ENCODE assay signal across 14 cellular contexts in genomic region chr14:81382517-81383225, GRCh38. TPM values are rescaled to one million over a fixed set of nuclear protein-coding genes. Genes with fewer than 3 reads are reported as not detected.
DNase-seq lines count a peak whose midpoint lies in the region; ATAC-seq and TF ChIP-seq lines count a peak whose summit lies in the region.
"Had no signal": no experiment of that assay in that cellular context is flagged by ENCODE, and none has a peak within 500 bp of the region (broad histone marks: within the 10 kb centered on the region; RNA-seq: fewer than 3 reads in every experiment).

No MANE protein-coding gene starts in this region.

- DNase-seq in WTC11 (ENCODE audit: low spot score) (no peak), epithelial cell of prostate (ENCODE audit: low read depth, low spot score) (no peak), midbrain (lab: John Stamatoyannopoulos, UW) (peak; percentile 10), A673 (ENCODE audit: low spot score) (no peak)
- no peak for DNase-seq in stimulated activated CD4-positive, alpha-beta T cell treated with anti-CD3 and anti-CD28 coated beads, Interleukin-2, amount 100 ng/mL, for 48 hours
- DNase-seq in stimulated activated CD4-positive, alpha-beta T cell treated with anti-CD3 and anti-CD28 coated beads, Interleukin-1b, Interleukin-23, amount 100 ng/mL, for 48 hours = no peak
- DNase-seq: C1 segment of cervical spinal cord, H7, NCI-H1417 treated with DMSO at 0.1 percent for 48 hours, NCI-H1930, NCI-H69 had no signal

- H3K36me3 ChIP-seq in A673 (ENCODE audit: insufficient read depth, low read length, poor library complexity, severe bottlenecking) = no peaks in the 10 kb centered on the region

- ATAC-seq in WTC11 (no peak), HG03460 (IDR thresholded peaks at IDR 0.05; ENCODE audit: unreplicated experiment) (no peak)

- peaks cover 4% of the 10 kb centered on the region for H3K4me1 ChIP-seq in A673 (ENCODE audit: insufficient read depth, low read length, poor library complexity, severe bottlenecking)

- H3K9me3 Mint-ChIP-seq in WTC11 = peaks cover 17% of the 10 kb centered on the region

- no TSS peak for BruUV-seq in A673 (replicated peaks; lab: Mats Ljungman, UMichigan)

- TF ChIP-seq CTCF in C4-2B (conservative IDR thresholded peaks at IDR 0.05) (no peak), WTC11 (IDR thresholded peaks at IDR 0.05) (no peak), A673 (conservative IDR thresholded peaks at IDR 0.05; ENCODE audit: low read depth, low read length) (no peak)

- H3K27ac ChIP-seq in C4-2B (peak overlapping the region; percentile 67; the same call in 1 of the 2 replicates), epithelial cell of prostate (peak overlapping the region; percentile 22), A673 (ENCODE audit: low read depth, low read length, poor library complexity, severe bottlenecking) (no peak overlapping the region)
- H3K27ac ChIP-seq: HL-60 had no signal

- CTCF ChIA-PET in WTC11 (lab: Charles Lee) = interaction anchor here (1.9 kb wide), 1 partner anchor 114 kb away, joined by 5 read pairs; no protein-coding TSS in a partner anchor
- CTCF ChIA-PET in A673 (lab: Charles Lee) = no interaction called here

- no peak overlapping the region for H3K4me3 ChIP-seq in A673 (ENCODE audit: low read depth, low read length, poor library complexity, severe bottlenecking)

- H3K27me3 Mint-ChIP-seq in WTC11 (ENCODE audit: low read depth) = no peaks in the 10 kb centered on the region; the same call in 1 of the 2 replicates

- H3K27ac Mint-ChIP-seq in WTC11 = peak overlapping the region; percentile 83; the same call in 1 of the 2 replicates

- intact Hi-C loops in A673 (cut with micrococcal nuclease; ENCODE audit: unreplicated experiment) = no loop called here

- no peak overlapping the region for H3K4me3 Mint-ChIP-seq in WTC11

- H3K36me3 Mint-ChIP-seq in WTC11 = peaks cover 28% of the 10 kb centered on the region

- H3K4me1 Mint-ChIP-seq in WTC11 = peaks cover 46% of the 10 kb centered on the region

- no peaks in the 10 kb centered on the region for H3K9me3 ChIP-seq in A673 (ENCODE audit: low read depth, low read length, poor library complexity, severe bottlenecking)

- POLR2A ChIA-PET in WTC11 (lab: Charles Lee) (no interaction called here), A673 (lab: Charles Lee; ENCODE audit: low non-redundant PET) (no interaction called here)

- no peaks in the 10 kb centered on the region for H3K27me3 ChIP-seq in A673 (replicated peaks; ENCODE audit: insufficient read depth, low read depth, low read length, poor library complexity)

TF ChIP-seq in WTC11, 78 proteins besides CTCF, POLR2A, EP300 and RAD21:
- no peak for TF ChIP-seq ZNF512 (CRISPR knock-in tag; IDR thresholded peaks at IDR 0.05; ENCODE audit: borderline replicate concordance)
- TF ChIP-seq EMX1 (CRISPR knock-in tag; IDR thresholded peaks at IDR 0.05) = no peak
- no peak for TF ChIP-seq ERG (CRISPR knock-in tag; IDR thresholded peaks at IDR 0.05)
- TF ChIP-seq ZNF317 (CRISPR knock-in tag; IDR thresholded peaks at IDR 0.05; ENCODE audit: borderline replicate concordance, low read depth) = no peak

RNA-seq across cellular contexts. Expression of gene STON2, which starts 17.5 kb away (rescaled TPM):
- 43.0 to 69.2 TPM (median 45.2 TPM) in 3 replicates for total RNA-seq in WTC11 (2021)
- 8.6 and 13.4 TPM in 2 replicates for total RNA-seq in A673 (2021)
